Comparison of ENCODE assay signal across 24 cellular contexts in the genomic region with DNA sequence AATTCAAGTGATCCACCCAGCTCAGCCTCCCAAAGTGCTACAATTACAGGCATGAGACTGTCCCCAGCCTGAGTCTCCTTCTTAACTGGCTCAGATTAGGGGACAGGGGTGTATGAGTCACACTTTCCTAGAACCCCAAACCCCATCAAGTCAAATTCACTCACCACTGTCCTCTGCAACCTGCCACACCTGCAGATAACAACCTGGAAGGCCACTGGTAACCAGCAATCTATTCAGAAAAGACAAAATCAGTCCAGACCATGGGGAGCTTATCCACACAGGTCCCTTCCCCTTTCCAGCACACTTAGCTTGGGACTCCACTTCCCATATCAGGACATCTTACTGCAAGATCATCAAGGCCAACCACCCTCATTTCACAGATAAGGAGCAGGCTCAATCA. TPM values are rescaled to one million over a fixed set of nuclear protein-coding genes. Genes with fewer than 3 reads are reported as not detected.
DNase-seq lines count a peak whose midpoint lies in the region; ATAC-seq and TF ChIP-seq lines count a peak whose summit lies in the region.
"Had no signal": no experiment of that assay in that cellular context is flagged by ENCODE, and none has a peak within 500 bp of the region (broad histone marks: within the 10 kb centered on the region; RNA-seq: fewer than 3 reads in every experiment).

No MANE protein-coding gene starts in this region.

- H3K9me3 ChIP-seq in T-helper 17 cell (ENCODE audit: control insufficient read depth, low read length, poor library complexity, severe bottlenecking): no peaks in the 10 kb centered on the region
- H3K9me3 ChIP-seq: BLaER1 treated with 17β-estradiol and CSF1 and Interleukin-3, amounts not matched to agents 10 nM and 100 nM; left lung; transverse colon had no signal

- H3K27me3 Mint-ChIP-seq in T-helper 17 cell (no peaks in the 10 kb centered on the region), brain (peaks cover 3% of the 10 kb centered on the region)
- H3K27me3 Mint-ChIP-seq in activated T-helper 2 cell treated with anti-CD3 and anti-CD28 coated beads, Interferon-gamma antibody, Interleukin-2, Interleukin-4, amounts not matched to agents 10 μg/mL and 5 μg/mL and 100 μg/mL, durations not matched to agents 14 hours and 24 hours and 36 hours (ENCODE audit: low read depth): no peaks in the 10 kb centered on the region

- H3K36me3 Mint-ChIP-seq in activated naive CD4-positive, alpha-beta T cell treated with anti-CD3 and anti-CD28 coated beads, Interleukin-2, amount 50 U/mL, for 72 hours: peaks cover 13 to 32% of the 10 kb centered on the region in 2 donors
- H3K36me3 Mint-ChIP-seq in T-helper 17 cell (ENCODE audit: low read depth): peaks cover 7% of the 10 kb centered on the region
- peaks cover 61% of the 10 kb centered on the region for H3K36me3 Mint-ChIP-seq in brain
- peaks cover 100% of the 10 kb centered on the region for H3K36me3 Mint-ChIP-seq in stimulated activated effector memory CD8-positive, alpha-beta T cell treated with anti-CD3 and anti-CD28 coated beads, Interleukin-12 subunit alpha, Interleukin-12 subunit beta, amount 100 ng/mL, for 72 hours
- H3K36me3 Mint-ChIP-seq in activated T-helper 2 cell treated with anti-CD3 and anti-CD28 coated beads, Interferon-gamma antibody, Interleukin-2, Interleukin-4, amounts not matched to agents 10 μg/mL and 5 μg/mL and 100 μg/mL, durations not matched to agents 14 hours and 24 hours and 36 hours (ENCODE audit: low read depth): peaks cover 68% of the 10 kb centered on the region

- peak in 1 of 2 donors; percentile 35 for ATAC-seq in activated naive CD4-positive, alpha-beta T cell treated with anti-CD3 and anti-CD28 coated beads, Interleukin-2, amount 50 U/mL, for 72 hours
- ATAC-seq in T-helper 17 cell (no peak), left colon (no peak)
- peak; percentile 31 for ATAC-seq in stimulated activated effector memory CD8-positive, alpha-beta T cell treated with anti-CD3 and anti-CD28 coated beads, Interleukin-12 subunit alpha, Interleukin-12 subunit beta, amount 100 ng/mL, for 72 hours

- intact Hi-C loops in left colon (cut with DNase I, micrococcal nuclease): no loop called here
- intact Hi-C loops in activated T-helper 2 cell treated with anti-CD3 and anti-CD28 coated beads, Interferon-gamma antibody, Interleukin-2, Interleukin-4, amounts not matched to agents 10 μg/mL and 5 μg/mL and 100 μg/mL, durations not matched to agents 14 hours and 24 hours and 36 hours (cut with micrococcal nuclease): no loop called here

- peak overlapping the region; percentile 8 to 94 for H3K27ac Mint-ChIP-seq in activated naive CD4-positive, alpha-beta T cell treated with anti-CD3 and anti-CD28 coated beads, Interleukin-2, amount 50 U/mL, for 72 hours
- peak overlapping the region; percentile 60 for H3K27ac Mint-ChIP-seq in T-helper 17 cell
- peak overlapping the region in 4 of 5 experiments; percentile 1 to 59 (median 19) for H3K27ac Mint-ChIP-seq in brain
- peak overlapping the region; percentile 83 for H3K27ac Mint-ChIP-seq in stimulated activated effector memory CD8-positive, alpha-beta T cell treated with anti-CD3 and anti-CD28 coated beads, Interleukin-12 subunit alpha, Interleukin-12 subunit beta, amount 100 ng/mL, for 72 hours
- no peak overlapping the region for H3K27ac Mint-ChIP-seq in activated T-helper 2 cell treated with anti-CD3 and anti-CD28 coated beads, Interferon-gamma antibody, Interleukin-2, Interleukin-4, amounts not matched to agents 10 μg/mL and 5 μg/mL and 100 μg/mL, durations not matched to agents 14 hours and 24 hours and 36 hours

- H3K9me3 Mint-ChIP-seq in activated naive CD4-positive, alpha-beta T cell treated with anti-CD3 and anti-CD28 coated beads, Interleukin-2, amount 50 U/mL, for 72 hours: no peaks in the 10 kb centered on the region
- no peaks in the 10 kb centered on the region for H3K9me3 Mint-ChIP-seq in brain
- no peaks in the 10 kb centered on the region for H3K9me3 Mint-ChIP-seq in stimulated activated effector memory CD8-positive, alpha-beta T cell treated with anti-CD3 and anti-CD28 coated beads, Interleukin-12 subunit alpha, Interleukin-12 subunit beta, amount 100 ng/mL, for 72 hours
- H3K9me3 Mint-ChIP-seq in activated T-helper 2 cell treated with anti-CD3 and anti-CD28 coated beads, Interferon-gamma antibody, Interleukin-2, Interleukin-4, amounts not matched to agents 10 μg/mL and 5 μg/mL and 100 μg/mL, durations not matched to agents 14 hours and 24 hours and 36 hours: no peaks in the 10 kb centered on the region

- no peak overlapping the region for H3K4me3 Mint-ChIP-seq in T-helper 17 cell
- peak overlapping the region in 1 of 5 experiments; percentile 2 for H3K4me3 Mint-ChIP-seq in brain
- H3K4me3 Mint-ChIP-seq in stimulated activated effector memory CD8-positive, alpha-beta T cell treated with anti-CD3 and anti-CD28 coated beads, Interleukin-12 subunit alpha, Interleukin-12 subunit beta, amount 100 ng/mL, for 72 hours: no peak overlapping the region
- no peak overlapping the region for H3K4me3 Mint-ChIP-seq in activated T-helper 2 cell treated with anti-CD3 and anti-CD28 coated beads, Interferon-gamma antibody, Interleukin-2, Interleukin-4, amounts not matched to agents 10 μg/mL and 5 μg/mL and 100 μg/mL, durations not matched to agents 14 hours and 24 hours and 36 hours (ENCODE audit: low read depth)

- TF ChIP-seq CTCF in brain (conservative IDR thresholded peaks at IDR 0.05): no peak

- no peak for DNase-seq in activated naive CD4-positive, alpha-beta T cell treated with anti-CD3 and anti-CD28 coated beads, Interleukin-2, amount 50 U/mL, for 72 hours (ENCODE audit: low spot score in 2 of 2)
- no peak for DNase-seq in activated naive CD4-positive, alpha-beta T cell (lab: John Stamatoyannopoulos, UW)
- no peak for DNase-seq in T-helper 17 cell
- DNase-seq in stimulated activated effector memory CD8-positive, alpha-beta T cell treated with anti-CD3 and anti-CD28 coated beads, Interleukin-12 subunit alpha, Interleukin-12 subunit beta, amount 100 ng/mL, for 72 hours (ENCODE audit: low spot score in 2 of 2): no peak
- DNase-seq in left colon: no peak
- DNase-seq in activated T-helper 2 cell treated with anti-CD3 and anti-CD28 coated beads, Interferon-gamma antibody, Interleukin-2, Interleukin-4, amounts not matched to agents 10 μg/mL and 5 μg/mL and 100 μg/mL, durations not matched to agents 14 hours and 24 hours and 36 hours (ENCODE audit: low spot score): no peak
- DNase-seq: activated CD4-positive, alpha-beta T cell treated with anti-CD3 and anti-CD28 coated beads, Interleukin-2, amount 50 U/mL, for 1 hour; central memory CD4-positive, alpha-beta T cell; H7; hippocampal formation; left lung; NCI-H1694; NCI-H2171; NCI-H510A treated with DMSO at 0.1 percent for 48 hours; NK-92 treated with Interleukin-12 subunit alpha and Interleukin-12 subunit beta, amount 100 ng/mL, for 24 hours; PC-9; retina; SHP77 treated with DMSO at 0.1 percent for 48 hours; small intestine; T1000; transverse colon; WERI-Rb-1 had no signal

- H3K4me1 Mint-ChIP-seq in T-helper 17 cell (peaks cover 13% of the 10 kb centered on the region), brain (peaks cover 40% of the 10 kb centered on the region)
- H3K4me1 Mint-ChIP-seq in stimulated activated effector memory CD8-positive, alpha-beta T cell treated with anti-CD3 and anti-CD28 coated beads, Interleukin-12 subunit alpha, Interleukin-12 subunit beta, amount 100 ng/mL, for 72 hours: peaks cover 40% of the 10 kb centered on the region
- peaks cover 18% of the 10 kb centered on the region for H3K4me1 Mint-ChIP-seq in activated T-helper 2 cell treated with anti-CD3 and anti-CD28 coated beads, Interferon-gamma antibody, Interleukin-2, Interleukin-4, amounts not matched to agents 10 μg/mL and 5 μg/mL and 100 μg/mL, durations not matched to agents 14 hours and 24 hours and 36 hours (ENCODE audit: low read depth)

RNA-seq across cellular contexts. Expression of a gene that starts 6.4 kb away (rescaled TPM):
- 10 to 100 TPM in 1 of 2 donors, 1 to 10 TPM in 1; 6.9 to 17.5 TPM for total RNA-seq in activated naive CD4-positive, alpha-beta T cell treated with anti-CD3 and anti-CD28 coated beads, Interleukin-2, amount 50 U/mL, for 72 hours
- total RNA-seq in T-helper 17 cell (10 to 100 TPM; 26.0 to 29.8 TPM), left colon (10 to 100 TPM; 17.0 to 20.5 TPM)
- polyA plus RNA-seq in brain (ENCODE audit: insufficient read depth, low read depth, low replicate concordance): 11.8 TPM
- total RNA-seq in activated T-helper 2 cell treated with anti-CD3 and anti-CD28 coated beads, Interferon-gamma antibody, Interleukin-2, Interleukin-4, amounts not matched to agents 10 μg/mL and 5 μg/mL and 100 μg/mL, durations not matched to agents 14 hours and 24 hours and 36 hours: 20.5 and 21.3 TPM in 2 replicates

RNA-seq across cellular contexts. Expression of a gene that starts 10.3 kb away (rescaled TPM):
- 1 to 10 TPM; 1.9 to 9.4 TPM for total RNA-seq in activated naive CD4-positive, alpha-beta T cell treated with anti-CD3 and anti-CD28 coated beads, Interleukin-2, amount 50 U/mL, for 72 hours
- total RNA-seq in T-helper 17 cell (1 to 10 TPM; 2.0 to 3.3 TPM), left colon (1 to 10 TPM; 1.8 to 2.8 TPM)
- polyA plus RNA-seq in brain (ENCODE audit: insufficient read depth, low read depth, low replicate concordance): 10.5 TPM
- total RNA-seq in activated T-helper 2 cell treated with anti-CD3 and anti-CD28 coated beads, Interferon-gamma antibody, Interleukin-2, Interleukin-4, amounts not matched to agents 10 μg/mL and 5 μg/mL and 100 μg/mL, durations not matched to agents 14 hours and 24 hours and 36 hours: 2.5 and 3.0 TPM in 2 replicates

RNA-seq across cellular contexts. Expression of a gene that starts 46.9 kb away (rescaled TPM):
- total RNA-seq in activated naive CD4-positive, alpha-beta T cell treated with anti-CD3 and anti-CD28 coated beads, Interleukin-2, amount 50 U/mL, for 72 hours: 1 to 10 TPM; 5.6 to 6.2 TPM
- 1 to 10 TPM; 3.6 to 4.1 TPM for total RNA-seq in T-helper 17 cell
- 10.7 TPM for polyA plus RNA-seq in brain (ENCODE audit: insufficient read depth, low read depth, low replicate concordance)
- total RNA-seq in left colon: 1 to 10 TPM; 5.4 to 8.2 TPM
- 10.1 and 10.6 TPM in 2 replicates for total RNA-seq in activated T-helper 2 cell treated with anti-CD3 and anti-CD28 coated beads, Interferon-gamma antibody, Interleukin-2, Interleukin-4, amounts not matched to agents 10 μg/mL and 5 μg/mL and 100 μg/mL, durations not matched to agents 14 hours and 24 hours and 36 hours
